ENCODE assay signal across 1 cellular context in genomic region chr22:47044722-47045545, GRCh38.
TF ChIP-seq lines count a peak whose summit lies in the region.

No MANE protein-coding gene starts in this region.

TF ChIP-seq in K562, 482 proteins besides CTCF, POLR2A, EP300 and RAD21:
- TF ChIP-seq PRDM10 (IDR thresholded peaks at IDR 0.05; ENCODE audit: partially characterized antibody) (peak; percentile 80), ELF1 (tag; IDR thresholded peaks at IDR 0.05) (no peak), BCOR (IDR thresholded peaks at IDR 0.05) (no peak), L3MBTL2 (IDR thresholded peaks at IDR 0.05) (no peak), ZBTB34 (CRISPR knock-in tag; IDR thresholded peaks at IDR 0.05) (no peak)
TF ChIP-seq in K562: peak in this region for 1.
